In the genomic region with DNA sequence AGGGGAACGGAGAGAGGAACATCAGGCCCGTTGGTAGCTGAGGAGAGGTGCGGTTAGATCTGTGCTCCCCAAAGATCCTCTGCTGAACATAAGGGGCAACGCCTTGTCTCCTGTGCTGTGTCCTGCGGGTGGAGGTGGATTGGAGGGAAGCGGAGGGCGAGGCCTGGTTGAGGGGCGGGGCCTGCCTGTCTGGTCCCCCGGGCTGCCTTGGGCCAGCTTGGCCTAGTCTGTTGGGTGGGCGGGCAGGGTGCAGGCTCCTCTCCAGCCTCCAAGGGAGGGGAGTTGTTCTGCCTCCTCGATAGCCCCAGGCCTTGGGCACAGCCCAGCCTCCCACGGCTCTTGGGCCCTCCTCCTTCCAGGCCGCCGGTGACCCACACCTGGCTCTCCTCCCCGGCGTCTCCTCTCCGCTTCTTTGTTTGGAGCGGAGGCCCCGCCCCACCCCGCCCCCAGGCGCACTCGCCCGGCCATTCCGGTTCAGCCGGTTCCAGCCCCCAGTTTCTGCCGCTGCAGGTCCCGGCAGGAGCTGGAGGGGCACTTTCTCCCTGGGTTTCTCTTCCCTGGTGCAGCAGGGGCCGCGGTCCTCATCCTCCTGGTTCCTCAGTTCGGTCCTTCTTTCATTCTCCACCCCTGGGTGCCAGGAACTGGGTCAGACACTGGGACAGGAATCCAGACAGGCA, we compare ENCODE assay signal across 8 cellular contexts. TPM values are rescaled to one million over a fixed set of nuclear protein-coding genes. Genes with fewer than 3 reads are reported as not detected.
DNase-seq lines count a peak whose midpoint lies in the region; ATAC-seq, FAIRE-seq and TF ChIP-seq lines count a peak whose summit lies in the region.

No MANE protein-coding gene starts in this region.

- H3K36me3 ChIP-seq in bronchial epithelial cell (ENCODE audit: control insufficient read depth, insufficient read depth, low read length), result peaks cover 24% of the 10 kb centered on the region

- TF ChIP-seq CTCF in bronchial epithelial cell (IDR thresholded peaks at IDR 0.05; ENCODE audit: insufficient read depth, low read length, severe bottlenecking), result no peak

- H3K4me3 Mint-ChIP-seq in memory B cell, result peak overlapping the region; percentile 74

- H3K27ac Mint-ChIP-seq in memory B cell, result peak overlapping the region; percentile 60

- H3K9me3 Mint-ChIP-seq in memory B cell, result peaks cover 2% of the 10 kb centered on the region

- peak overlapping the region; percentile 27 for H3K4me3 ChIP-seq in bronchial epithelial cell (ENCODE audit: low read depth, low read length)

- peak; percentile 54 for ATAC-seq in memory B cell (ENCODE audit: low read depth)
- ATAC-seq in HG03025 (IDR thresholded peaks at IDR 0.05; ENCODE audit: low FRiP score, unreplicated experiment), result no peak
- no peak for ATAC-seq in HG03097 (IDR thresholded peaks at IDR 0.05; ENCODE audit: low FRiP score, unreplicated experiment)
- ATAC-seq in HG03378 (IDR thresholded peaks at IDR 0.05; ENCODE audit: unreplicated experiment), result no peak

- no peaks in the 10 kb centered on the region for H3K27me3 ChIP-seq in bronchial epithelial cell (ENCODE audit: control insufficient read depth, insufficient read depth, low read length)

- H3K36me3 Mint-ChIP-seq in memory B cell, result no peaks in the 10 kb centered on the region

- peaks cover 25% of the 10 kb centered on the region for H3K27me3 Mint-ChIP-seq in memory B cell

- no peak for FAIRE-seq in bronchial epithelial cell (lab: Jason Lieb, UNC)

- H3K4me1 Mint-ChIP-seq in memory B cell, result peaks cover 7% of the 10 kb centered on the region

- DNase-seq in DMS153 treated with DMSO at 0.1 percent for 48 hours (lab: John Stamatoyannopoulos, UW; ENCODE audit: unreplicated experiment) (peak; percentile 97), NCI-H187 treated with DMSO at 0.1 percent for 48 hours (lab: John Stamatoyannopoulos, UW) (peak; percentile 47), bronchial epithelial cell (ENCODE audit: low read depth) (peak; percentile 96), memory B cell (ENCODE audit: low spot score in 2 of 2) (no peak), T1000 (lab: John Stamatoyannopoulos, UW) (no peak)

RNA-seq across cellular contexts. Expression of a gene that starts 19.4 kb away (rescaled TPM):
- 127 and 202 TPM in 2 replicates for total RNA-seq in bronchial epithelial cell

Comparison
In these comparisons a context has a peak if more than half of its experiments do, and no peak if none do; other contexts are left out.
1. DNase-seq: peak in DMS153 treated with DMSO at 0.1 percent for 48 hours (single experiment), NCI-H187 treated with DMSO at 0.1 percent for 48 hours (single experiment) and bronchial epithelial cell (single experiment); none in memory B cell (0 of 2) and T1000 (single experiment).